ENCODE assay signal across 20 cellular contexts in the genomic region with DNA sequence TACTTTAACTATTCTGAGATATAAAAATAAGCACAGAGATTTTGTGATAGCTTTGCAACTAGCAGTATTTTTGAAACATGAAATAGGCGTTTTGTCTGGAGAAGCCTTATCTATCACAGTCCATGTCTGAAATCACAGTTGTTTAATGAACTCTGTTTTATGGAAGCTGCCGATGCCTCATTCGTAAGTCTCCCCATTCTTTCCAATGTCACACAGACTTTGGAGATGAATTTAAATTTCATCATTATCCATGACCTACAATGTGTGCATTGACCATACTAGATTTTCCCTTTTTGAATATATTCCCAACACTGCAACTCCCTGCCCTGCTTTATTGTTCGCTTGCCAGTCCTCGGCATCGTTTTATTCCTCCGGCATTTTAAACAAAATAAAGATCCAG.
DNase-seq lines count a peak whose midpoint lies in the region; ATAC-seq and TF ChIP-seq lines count a peak whose summit lies in the region.
"Had no signal": no experiment of that assay in that cellular context is flagged by ENCODE, and none has a peak within 500 bp of the region (broad histone marks: within the 10 kb centered on the region; RNA-seq: fewer than 3 reads in every experiment).

No MANE protein-coding gene starts in this region.

- no peaks in the 10 kb centered on the region for H3K4me1 ChIP-seq in Peyer's patch
- H3K4me1 ChIP-seq in esophagus squamous epithelium = no peaks in the 10 kb centered on the region
- H3K4me1 ChIP-seq: A549, BLaER1 had no signal

- peak overlapping the region; percentile 15 to 69 (median 49) for H3K4me3 ChIP-seq in dorsolateral prefrontal cortex
- no peak overlapping the region for H3K4me3 ChIP-seq in Peyer's patch
- H3K4me3 ChIP-seq in esophagus squamous epithelium = no peak overlapping the region
- H3K4me3 ChIP-seq: A549, BLaER1, GM12878 had no signal

- ATAC-seq in HG03432 (IDR thresholded peaks at IDR 0.05; ENCODE audit: unreplicated experiment) (no peak), HG03439 (IDR thresholded peaks at IDR 0.05; ENCODE audit: unreplicated experiment) (no peak)
- ATAC-seq: A549; CD8-positive, alpha-beta T cell; GM12878 had no signal

- no peaks in the 10 kb centered on the region for H3K27me3 ChIP-seq in dorsolateral prefrontal cortex
- no peaks in the 10 kb centered on the region for H3K27me3 ChIP-seq in Peyer's patch
- H3K27me3 ChIP-seq in esophagus squamous epithelium = no peaks in the 10 kb centered on the region
- H3K27me3 ChIP-seq: BLaER1 had no signal

- H3K9me3 ChIP-seq in Peyer's patch = no peaks in the 10 kb centered on the region
- no peaks in the 10 kb centered on the region for H3K9me3 ChIP-seq in esophagus squamous epithelium
- H3K9me3 ChIP-seq: A549, BLaER1 had no signal

- H3K27ac ChIP-seq in dorsolateral prefrontal cortex (peak overlapping the region in 57 of 59 donors; percentile 12 to 89 (median 76)), Peyer's patch (no peak overlapping the region), esophagus squamous epithelium (no peak overlapping the region)
- H3K27ac ChIP-seq: 22Rv1, A549, BLaER1 had no signal

- intact Hi-C loops in dorsolateral prefrontal cortex (cut with DNase I) = loop anchor here in 1 of 2 donors (10.0 kb wide), 1 partner anchor 162 kb away; no protein-coding TSS in a partner anchor
- intact Hi-C loops in esophagus squamous epithelium (cut with DNase I) = no loop called here

- DNase-seq in Ammon's horn (ENCODE audit: low spot score) = peak; percentile 38
- DNase-seq in astrocyte of the hippocampus (ENCODE audit: low read depth, low spot score) = peak; percentile 17
- no peak for DNase-seq in dorsolateral prefrontal cortex
- DNase-seq in medulla oblongata (ENCODE audit: extremely low spot score) = peak; percentile 34
- DNase-seq in Peyer's patch = no peak
- no peak for DNase-seq in esophagus squamous epithelium (lab: John Stamatoyannopoulos, UW)
- DNase-seq: AML-193; Calu3; CD8-positive, alpha-beta T cell; DMS 273 treated with DMSO at 0.1 percent for 48 hours; DMS53; DND-41; EL; HCEC 1CT had no signal

- TF ChIP-seq POLR2A in Peyer's patch (IDR thresholded peaks at IDR 0.05) (no peak), esophagus squamous epithelium (IDR thresholded peaks at IDR 0.05) (no peak)

- 77 to 82% methylated on average over 7 of the region's 7 CpGs for WGBS in esophagus squamous epithelium, 2 donors

- H3K36me3 ChIP-seq in Peyer's patch = no peaks in the 10 kb centered on the region
- H3K36me3 ChIP-seq in esophagus squamous epithelium = no peaks in the 10 kb centered on the region
- H3K36me3 ChIP-seq: BLaER1 had no signal

- TF ChIP-seq CTCF in dorsolateral prefrontal cortex (IDR thresholded peaks at IDR 0.05 in 54 of 56, conservative IDR thresholded peaks at IDR 0.05 in 2 of 56; ENCODE audit: low read depth in 1 of 56, partially characterized antibody in 56 of 56) (no peak), Peyer's patch (IDR thresholded peaks at IDR 0.05) (no peak), esophagus squamous epithelium (IDR thresholded peaks at IDR 0.05) (no peak)

Comparison
In these comparisons a context has a peak if more than half of its experiments do, and no peak if none do; other contexts are left out.
1. DNase-seq: peak in Ammon's horn (single experiment), astrocyte of the hippocampus (single experiment) and medulla oblongata (single experiment); none in dorsolateral prefrontal cortex (0 of 10), Peyer's patch (0 of 3) and esophagus squamous epithelium (single experiment).
2. H3K27ac ChIP-seq: peak in dorsolateral prefrontal cortex (57 of 59); none in Peyer's patch (0 of 4) and esophagus squamous epithelium (0 of 4).
3. H3K4me3 ChIP-seq: peak in dorsolateral prefrontal cortex (59 of 59); none in Peyer's patch (0 of 4) and esophagus squamous epithelium (0 of 4).